8 cellular contexts compared by ENCODE assay signal in the genomic region with DNA sequence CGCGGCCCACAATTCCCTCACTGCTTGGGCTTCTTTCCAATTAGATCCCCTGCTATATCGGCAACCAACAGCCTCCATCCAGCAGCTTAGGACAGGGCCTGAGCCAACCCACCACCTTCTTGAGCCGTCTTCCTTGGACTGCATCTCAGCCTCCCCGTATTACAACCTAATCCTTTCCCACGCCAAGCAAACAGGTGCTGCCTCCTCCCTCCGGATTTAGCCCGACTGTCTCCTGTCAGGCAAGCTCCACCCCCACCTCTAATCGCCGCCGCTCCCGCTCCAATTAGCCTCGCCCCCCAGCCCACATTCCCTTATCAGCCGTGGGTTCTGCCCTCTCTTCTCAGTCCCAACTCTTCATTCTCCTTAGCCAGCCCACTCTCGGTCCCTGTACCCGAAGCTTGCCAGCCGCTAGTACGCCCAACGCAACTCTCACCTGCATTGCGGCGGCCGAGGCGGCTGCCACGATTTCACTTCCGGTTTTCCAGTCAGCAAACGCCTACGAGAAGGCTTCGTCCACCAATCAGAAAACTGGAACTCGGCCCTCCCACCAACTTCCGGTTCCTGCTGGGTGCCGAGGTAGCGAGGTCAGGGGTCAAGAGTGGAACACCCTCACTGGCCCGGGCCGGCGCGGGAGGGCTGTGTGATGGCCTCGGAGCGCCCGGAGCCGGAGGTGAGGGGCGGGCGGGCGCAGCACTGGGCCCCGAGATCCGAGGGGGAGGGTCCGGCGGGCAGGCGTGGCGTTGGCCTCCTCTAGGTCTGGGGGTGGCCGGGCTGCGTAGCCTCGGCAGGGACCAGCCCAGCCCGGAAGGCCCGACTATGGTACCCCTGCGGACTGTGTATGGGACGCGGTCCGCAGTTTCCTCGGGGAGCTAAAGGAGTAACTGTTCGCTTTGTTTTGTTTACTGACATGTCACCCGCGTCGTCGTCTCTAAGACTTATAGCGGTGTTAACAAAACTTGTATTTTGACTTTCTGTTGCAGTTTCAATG. TPM values are rescaled to one million over a fixed set of nuclear protein-coding genes. Genes with fewer than 3 reads are reported as not detected.
DNase-seq lines count a peak whose midpoint lies in the region; ATAC-seq, FAIRE-seq and TF ChIP-seq lines count a peak whose summit lies in the region.

A gene with protein sequence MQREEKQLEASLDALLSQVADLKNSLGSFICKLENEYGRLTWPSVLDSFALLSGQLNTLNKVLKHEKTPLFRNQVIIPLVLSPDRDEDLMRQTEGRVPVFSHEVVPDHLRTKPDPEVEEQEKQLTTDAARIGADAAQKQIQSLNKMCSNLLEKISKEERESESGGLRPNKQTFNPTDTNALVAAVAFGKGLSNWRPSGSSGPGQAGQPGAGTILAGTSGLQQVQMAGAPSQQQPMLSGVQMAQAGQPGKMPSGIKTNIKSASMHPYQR (minus strand): TSS at position 475 of the 988 bp plus-strand sequence. CDS start 36 bp downstream, at position 439.
A gene (plus strand): TSS at position 574 of the 988 bp plus-strand sequence. CDS start 70 bp downstream, at position 644.

- 3% methylated on average over 52 of the region's 65 CpGs; no CpG with 5 or more reads in 1 of the 2 experiments for WGBS in H1 (ENCODE audit: extremely low coverage in 1 of 2, insufficient coverage in 1 of 2, insufficient read length in 1 of 2, insufficient replicate concordance in 2 of 2, low coverage in 1 of 2, low lambda C conversion rate in 2 of 2, missing lambda C conversion rate in 1 of 2), 2 experiments

- no peaks in the 10 kb centered on the region for H3K27me3 ChIP-seq in H1 (replicated peaks in 1 of 4; ENCODE audit: control insufficient read depth in 3 of 4, extremely low read depth in 1 of 4, insufficient read depth in 3 of 4, low read length in 3 of 4)

- H4K91ac ChIP-seq in H1 (replicated peaks; ENCODE audit: insufficient read length, low read length): peak within 1 kb of the TSS; percentile 94

- no peak within 1 kb of the TSS for H3K14ac ChIP-seq in H1 (ENCODE audit: insufficient read length)

- H4K8ac ChIP-seq in H1 (ENCODE audit: extremely low read depth, insufficient read depth, low read length): peak within 1 kb of the TSS; percentile 94; the same call in 1 of the 2 replicates

- peak within 1 kb of the TSS; percentile 65 to 82 (median 67) for H3K9ac ChIP-seq in H1 (replicated peaks in 1 of 4; ENCODE audit: extremely low read depth in 1 of 4, low read depth in 3 of 4, low read length in 3 of 4)

- H2AFZ ChIP-seq in H1 (ENCODE audit: low read length): peak within 1 kb of the TSS; percentile 45

- no peak; a peak in 1 of 4 replicates for TF ChIP-seq RAD21 in H1 (IDR thresholded peaks at IDR 0.05 in 1 of 2, conservative IDR thresholded peaks at IDR 0.05 in 1 of 2; ENCODE audit: low read depth in 2 of 2, low read length in 2 of 2)

- no peak within 1 kb of the TSS for H3K4ac ChIP-seq in H1 (replicated peaks; ENCODE audit: insufficient read length, low read depth, low read length)

- peak within 1 kb of the TSS; percentile 77; the same call in 1 of the 2 replicates for H2BK15ac ChIP-seq in H1 (ENCODE audit: low read length)

- H4K20me1 ChIP-seq in H1 (replicated peaks in 1 of 2; ENCODE audit: control insufficient read depth in 1 of 2, insufficient read depth in 2 of 2, low read length in 2 of 2): peaks cover 1 to 4% of the 10 kb centered on the region in 2 experiments

- peaks cover 40% of the 10 kb centered on the region for H3K4me1 Mint-ChIP-seq in memory B cell

- POLR2A ChIA-PET in H1 (lab: Charles Lee; ENCODE audit: partially characterized antibody): interaction anchor here (0.7 to 5.2 kb wide), 22 partner anchors 8 to 569 kb away, joined by 3 to 38 read pairs (median 4); a partner anchor contains a TSS

- H3K18ac ChIP-seq in H1 (ENCODE audit: extremely low read depth, low read length): peak within 1 kb of the TSS; percentile 88

- H3K36me3 Mint-ChIP-seq in memory B cell: peaks cover 18% of the 10 kb centered on the region

- peaks cover 7 to 34% (median 22%) of the 10 kb centered on the region in 4 experiments for H3K36me3 ChIP-seq in H1 (ENCODE audit: control insufficient read depth in 2 of 4, insufficient read depth in 4 of 4, low read length in 3 of 4)

- TF ChIP-seq EP300 in H1 (IDR thresholded peaks at IDR 0.05; ENCODE audit: borderline replicate concordance in 1 of 2, low read depth in 2 of 2, low read length in 2 of 2): no peak

- no peak within 1 kb of the TSS for H3K23ac ChIP-seq in H1 (ENCODE audit: insufficient read length)

- CTCF ChIA-PET in H1 (lab: Charles Lee; ENCODE audit: partially characterized antibody): interaction anchor here (0.6 to 3.0 kb wide), 12 partner anchors 14 to 161 kb away, joined by 3 to 12 read pairs (median 3); a partner anchor contains a TSS

- peaks cover 0 to 8% (median 4%) of the 10 kb centered on the region in 4 experiments; a peak in 4 of 7 replicates for H3K4me1 ChIP-seq in H1 (replicated peaks in 1 of 4; ENCODE audit: control insufficient read depth in 3 of 4, insufficient read depth in 4 of 4, low read length in 3 of 4)

- peak within 1 kb of the TSS; percentile 78 to 92 (median 85) for H3K4me3 ChIP-seq in H1 (ENCODE audit: extremely low read depth in 1 of 4, insufficient read depth in 2 of 4, low read depth in 3 of 4, low read length in 4 of 4)

- DNase-seq in COLO668 (lab: John Stamatoyannopoulos, UW; ENCODE audit: unreplicated experiment) (peak; percentile 97), HUDEP-2 (lab: John Stamatoyannopoulos, UW; ENCODE audit: unreplicated experiment in 76 of 76) (peak in 74 of 76 experiments; percentile 56 to 95 (median 88)), NOMO-1 treated with dmso at 0.1 percent for 144 hours (lab: John Stamatoyannopoulos, UW; ENCODE audit: unreplicated experiment) (peak; percentile 87), H1 (ENCODE audit: low read depth in 1 of 2, low spot score in 2 of 2) (peak; percentile 93 to 96), memory B cell (ENCODE audit: low spot score in 2 of 2) (peak; percentile 83 to 87)
- DNase-seq in activated CD8-positive, alpha-beta memory T cell treated with anti-CD3 and anti-CD28 coated beads for 48 hours (ENCODE audit: low read depth in 2 of 3, low spot score in 2 of 3): peak; percentile 71 to 86 (median 81)
- DNase-seq in stimulated activated CD8-positive, alpha-beta memory T cell treated with anti-CD3 and anti-CD28 coated beads, Interleukin-12 subunit alpha, Interleukin-12 subunit beta, amount 100 ng/mL, for 1 hour (ENCODE audit: low read depth): peak; percentile 89

- H3K23me2 ChIP-seq in H1 (ENCODE audit: low read depth, low read length): peaks cover 3% of the 10 kb centered on the region

- TF ChIP-seq CTCF in H1 (IDR thresholded peaks at IDR 0.05; ENCODE audit: control extremely low read depth in 1 of 3, insufficient read depth in 1 of 3, low read depth in 1 of 3, low read length in 3 of 3): no peak

- peak within 1 kb of the TSS; percentile 100 for H3K4me3 Mint-ChIP-seq in memory B cell

- H3K27me3 Mint-ChIP-seq in memory B cell: no peaks in the 10 kb centered on the region

- ATAC-seq in GM21367 (IDR thresholded peaks at IDR 0.05; ENCODE audit: unreplicated experiment): peak; percentile 82
- peak; percentile 91 for ATAC-seq in memory B cell (ENCODE audit: low read depth)

- no peaks in the 10 kb centered on the region for H3K9me3 Mint-ChIP-seq in memory B cell

- peak within 1 kb of the TSS; percentile 5; the same call in 1 of the 2 replicates for H3K27ac ChIP-seq in H1 (ENCODE audit: low read depth, low read length)

- H3K56ac ChIP-seq in H1 (replicated peaks; ENCODE audit: insufficient read length, low read depth, low read length): peak within 1 kb of the TSS; percentile 54

- TF ChIP-seq POLR2A in H1 (IDR thresholded peaks at IDR 0.05; ENCODE audit: control extremely low read depth in 1 of 2, low read depth in 2 of 2, low read length in 2 of 2): peak in 1 of 2 experiments; percentile 49; a peak in 1 of 3 replicates

- H3K79me2 ChIP-seq in H1 (ENCODE audit: control insufficient read depth in 1 of 2, insufficient read depth in 2 of 2, low read length in 2 of 2): peaks cover 7 to 20% of the 10 kb centered on the region in 2 experiments; a peak in 3 of 4 replicates

- peak within 1 kb of the TSS; percentile 78 to 92 for H3K4me2 ChIP-seq in H1 (ENCODE audit: insufficient read depth in 1 of 2, low read depth in 2 of 2, low read length in 2 of 2)

- H2AK5ac ChIP-seq in H1 (ENCODE audit: low read depth, low read length): no peak within 1 kb of the TSS

- H4K5ac ChIP-seq in H1 (ENCODE audit: insufficient read length, low read depth, low read length): peak within 1 kb of the TSS; percentile 96

- H3K79me1 ChIP-seq in H1 (ENCODE audit: low read depth, low read length): peaks cover 2% of the 10 kb centered on the region; the same call in 1 of the 2 replicates

- no peak within 1 kb of the TSS for H2BK12ac ChIP-seq in H1 (ENCODE audit: low read depth, low read length)

- peak within 1 kb of the TSS; percentile 93 for H2BK5ac ChIP-seq in H1 (ENCODE audit: low read depth, low read length)

- no peak within 1 kb of the TSS for H2BK20ac ChIP-seq in H1 (ENCODE audit: low read length)

- H3K27ac Mint-ChIP-seq in memory B cell: peak within 1 kb of the TSS; percentile 95

- no peak within 1 kb of the TSS for H2BK120ac ChIP-seq in H1 (replicated peaks; ENCODE audit: low read depth, low read length)

- no peak for FAIRE-seq in H1 (lab: Jason Lieb, UNC)

- H3K9me3 ChIP-seq in H1 (ENCODE audit: insufficient read depth in 2 of 2, low read depth in 1 of 2, low read length in 1 of 2): no peaks in the 10 kb centered on the region

RNA-seq across cellular contexts. Expression of the first gene that starts in this region (rescaled TPM):
- total RNA-seq in H1 (2021; fragmentation: NEBNext Ultra II Directional; extraction: Animal tissue kit (Norgen Biotek cat#: 25700)): 19.5 and 20.6 TPM in 2 replicates
- polyA plus RNA-seq in H1 (2011; rRNA removed): 6.7 and 7.0 TPM in 2 replicates
- polyA plus RNA-seq in H1 (2011; cell fraction: cytosol; rRNA removed): 9.7 TPM
- polyA plus RNA-seq in H1 (2011; cell fraction: nucleus; rRNA removed): 13.6 TPM
- polyA plus RNA-seq in H1 (2012, experiment 1 of 2): 19.8 to 23.8 TPM (median 22.3 TPM) in 4 replicates
- 8.5 TPM for polyA plus RNA-seq in H1 (2012, experiment 2 of 2)
- polyA plus RNA-seq in H1 (2013, experiment 1 of 2): 12.8 TPM
- 14.3 TPM for polyA plus RNA-seq in H1 (2013, experiment 2 of 2)
- 5.1 and 9.8 TPM in 2 replicates for polyA minus RNA-seq in H1 (2011; rRNA and poly(A)+ RNA removed)
- 5.2 TPM for polyA minus RNA-seq in H1 (2011; cell fraction: cytosol; rRNA and poly(A)+ RNA removed)
- 13.1 TPM for polyA minus RNA-seq in H1 (2011; cell fraction: nucleus; rRNA and poly(A)+ RNA removed)

RNA-seq across cellular contexts. Expression of the second gene that starts in this region (rescaled TPM):
- 12.9 and 13.8 TPM in 2 replicates for total RNA-seq in H1 (2021; fragmentation: NEBNext Ultra II Directional; extraction: Animal tissue kit (Norgen Biotek cat#: 25700))
- polyA plus RNA-seq in H1 (2011; rRNA removed): 4.7 and 8.0 TPM in 2 replicates
- polyA plus RNA-seq in H1 (2011; cell fraction: cytosol; rRNA removed): 3.8 TPM
- 35.9 TPM for polyA plus RNA-seq in H1 (2011; cell fraction: nucleus; rRNA removed)
- polyA plus RNA-seq in H1 (2012, experiment 1 of 2): 6.5 to 8.1 TPM (median 6.7 TPM) in 4 replicates
- 13.4 TPM for polyA plus RNA-seq in H1 (2012, experiment 2 of 2)
- 5.2 TPM for polyA plus RNA-seq in H1 (2013, experiment 1 of 2)
- polyA plus RNA-seq in H1 (2013, experiment 2 of 2): 3.5 TPM
- polyA minus RNA-seq in H1 (2011; rRNA and poly(A)+ RNA removed): 30.2 and 31.0 TPM in 2 replicates
- 6.6 TPM for polyA minus RNA-seq in H1 (2011; cell fraction: cytosol; rRNA and poly(A)+ RNA removed)
- 40.9 TPM for polyA minus RNA-seq in H1 (2011; cell fraction: nucleus; rRNA and poly(A)+ RNA removed)

Comparison
In these comparisons a context has a peak if more than half of its experiments do, and no peak if none do; other contexts are left out.
1. Peak in every context shown above with its lines: DNase-seq, ATAC-seq, H3K4me3 ChIP-seq and H3K27ac ChIP-seq.